In the genomic region with DNA sequence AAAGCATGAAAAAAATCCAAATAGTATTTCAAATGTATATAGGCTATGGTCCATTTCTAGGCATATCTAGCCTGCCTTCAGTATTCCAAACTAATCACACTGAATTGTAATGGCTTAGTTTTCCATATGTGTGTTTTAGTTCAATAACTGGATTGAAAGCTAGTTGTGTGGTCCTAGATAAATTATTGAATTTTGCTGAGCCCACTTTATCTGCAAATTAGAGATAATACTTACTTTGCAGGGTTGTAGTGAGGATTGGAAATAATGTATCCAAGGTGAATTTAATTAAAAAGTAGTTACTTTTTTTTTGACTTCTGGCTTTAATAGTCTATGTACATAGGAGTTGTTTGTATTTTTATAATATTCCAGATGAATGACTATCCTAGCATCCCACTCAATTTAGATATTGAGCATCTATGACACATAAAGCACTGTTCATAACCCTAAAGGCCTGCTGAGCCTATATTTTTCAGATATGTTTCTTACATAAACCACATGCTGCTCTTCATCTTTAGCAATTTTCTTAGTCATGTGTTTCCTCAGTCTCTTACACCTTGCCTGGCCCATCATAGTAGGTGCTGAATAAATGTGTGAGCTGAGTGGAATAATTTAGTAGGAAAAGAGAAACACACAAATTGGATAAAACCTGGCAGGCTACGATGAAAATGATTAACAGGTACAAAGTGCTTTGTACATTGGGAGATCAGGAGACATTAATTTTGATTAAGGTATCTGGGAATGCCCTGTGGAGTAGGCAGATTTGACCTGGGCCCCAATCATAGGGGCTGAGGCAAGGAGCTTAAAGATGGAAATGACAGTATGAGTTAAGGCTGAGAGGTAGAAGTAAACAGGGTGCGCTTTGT, we compare ENCODE assay signal across 2 cellular contexts.
TF ChIP-seq lines count a peak whose summit lies in the region.

No MANE protein-coding gene starts in this region.

TF ChIP-seq in SK-N-SH, 30 proteins besides CTCF, POLR2A, EP300 and RAD21 (continued from another document):
- TF ChIP-seq REST (IDR thresholded peaks at IDR 0.05; ENCODE audit: low read depth, low read length) (no peak), TAF1 (IDR thresholded peaks at IDR 0.05; ENCODE audit: borderline replicate concordance, low read depth, low read length) (no peak), TEAD4 (IDR thresholded peaks at IDR 0.05; ENCODE audit: borderline replicate concordance, insufficient read depth) (no peak), RXRA (IDR thresholded peaks at IDR 0.05; ENCODE audit: borderline replicate concordance, low read depth) (no peak), POLR2AphosphoS5 (IDR thresholded peaks at IDR 0.05; ENCODE audit: low read depth, low read length) (no peak), YY1 (IDR thresholded peaks at IDR 0.05; ENCODE audit: low read depth) (no peak), FOSL2 (IDR thresholded peaks at IDR 0.05; ENCODE audit: borderline replicate concordance, low read depth) (no peak), FOXM1 (IDR thresholded peaks at IDR 0.05; ENCODE audit: low read depth) (no peak), FOXJ3 (CRISPR knock-in tag; IDR thresholded peaks at IDR 0.05) (no peak), ELF1 (IDR thresholded peaks at IDR 0.05) (no peak), GABPA (IDR thresholded peaks at IDR 0.05; ENCODE audit: low read depth) (no peak), JUND (IDR thresholded peaks at IDR 0.05) (no peak), EZH2phosphoT487 (IDR thresholded peaks at IDR 0.05; ENCODE audit: borderline replicate concordance, low read depth) (no peak), NRF1 (IDR thresholded peaks at IDR 0.05; ENCODE audit: low read depth, low read length) (no peak), GATA2 (CRISPR knock-in tag; IDR thresholded peaks at IDR 0.05) (no peak)
- TF ChIP-seq, protein P1, sequence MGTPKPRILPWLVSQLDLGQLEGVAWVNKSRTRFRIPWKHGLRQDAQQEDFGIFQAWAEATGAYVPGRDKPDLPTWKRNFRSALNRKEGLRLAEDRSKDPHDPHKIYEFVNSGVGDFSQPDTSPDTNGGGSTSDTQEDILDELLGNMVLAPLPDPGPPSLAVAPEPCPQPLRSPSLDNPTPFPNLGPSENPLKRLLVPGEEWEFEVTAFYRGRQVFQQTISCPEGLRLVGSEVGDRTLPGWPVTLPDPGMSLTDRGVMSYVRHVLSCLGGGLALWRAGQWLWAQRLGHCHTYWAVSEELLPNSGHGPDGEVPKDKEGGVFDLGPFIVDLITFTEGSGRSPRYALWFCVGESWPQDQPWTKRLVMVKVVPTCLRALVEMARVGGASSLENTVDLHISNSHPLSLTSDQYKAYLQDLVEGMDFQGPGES (IDR thresholded peaks at IDR 0.05; ENCODE audit: low read depth, low read length), result no peak

TF ChIP-seq in SK-N-SH treated with all-trans-retinoic acid at 6 μM for 48 hours, 23 proteins besides CTCF, POLR2A, EP300 and RAD21 (continued from another document):
- TF ChIP-seq, protein P2, sequence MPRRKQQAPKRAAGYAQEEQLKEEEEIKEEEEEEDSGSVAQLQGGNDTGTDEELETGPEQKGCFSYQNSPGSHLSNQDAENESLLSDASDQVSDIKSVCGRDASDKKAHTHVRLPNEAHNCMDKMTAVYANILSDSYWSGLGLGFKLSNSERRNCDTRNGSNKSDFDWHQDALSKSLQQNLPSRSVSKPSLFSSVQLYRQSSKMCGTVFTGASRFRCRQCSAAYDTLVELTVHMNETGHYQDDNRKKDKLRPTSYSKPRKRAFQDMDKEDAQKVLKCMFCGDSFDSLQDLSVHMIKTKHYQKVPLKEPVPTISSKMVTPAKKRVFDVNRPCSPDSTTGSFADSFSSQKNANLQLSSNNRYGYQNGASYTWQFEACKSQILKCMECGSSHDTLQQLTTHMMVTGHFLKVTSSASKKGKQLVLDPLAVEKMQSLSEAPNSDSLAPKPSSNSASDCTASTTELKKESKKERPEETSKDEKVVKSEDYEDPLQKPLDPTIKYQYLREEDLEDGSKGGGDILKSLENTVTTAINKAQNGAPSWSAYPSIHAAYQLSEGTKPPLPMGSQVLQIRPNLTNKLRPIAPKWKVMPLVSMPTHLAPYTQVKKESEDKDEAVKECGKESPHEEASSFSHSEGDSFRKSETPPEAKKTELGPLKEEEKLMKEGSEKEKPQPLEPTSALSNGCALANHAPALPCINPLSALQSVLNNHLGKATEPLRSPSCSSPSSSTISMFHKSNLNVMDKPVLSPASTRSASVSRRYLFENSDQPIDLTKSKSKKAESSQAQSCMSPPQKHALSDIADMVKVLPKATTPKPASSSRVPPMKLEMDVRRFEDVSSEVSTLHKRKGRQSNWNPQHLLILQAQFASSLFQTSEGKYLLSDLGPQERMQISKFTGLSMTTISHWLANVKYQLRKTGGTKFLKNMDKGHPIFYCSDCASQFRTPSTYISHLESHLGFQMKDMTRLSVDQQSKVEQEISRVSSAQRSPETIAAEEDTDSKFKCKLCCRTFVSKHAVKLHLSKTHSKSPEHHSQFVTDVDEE (CRISPR knock-in tag; IDR thresholded peaks at IDR 0.05), result no peak
- no peak for TF ChIP-seq RARB (CRISPR knock-in tag; IDR thresholded peaks at IDR 0.05)
- TF ChIP-seq PATZ1 (CRISPR knock-in tag; IDR thresholded peaks at IDR 0.05; ENCODE audit: borderline replicate concordance), result no peak
- TF ChIP-seq TCF4 (CRISPR knock-in tag; IDR thresholded peaks at IDR 0.05; ENCODE audit: borderline replicate concordance), result no peak
- no peak for TF ChIP-seq OSR1 (CRISPR knock-in tag; IDR thresholded peaks at IDR 0.05)
- TF ChIP-seq PPARA (CRISPR knock-in tag; IDR thresholded peaks at IDR 0.05; ENCODE audit: borderline replicate concordance), result no peak
